In genomic region chr6:14077193-14077853, GRCh38 we compare ENCODE assay signal across 1 cellular context.
TF ChIP-seq lines count a peak whose summit lies in the region.

No MANE protein-coding gene starts in this region.

TF ChIP-seq in GM12878, 131 proteins besides CTCF, POLR2A, EP300 and RAD21 (continued from another document and continues in another):
- TF ChIP-seq, protein P1, sequence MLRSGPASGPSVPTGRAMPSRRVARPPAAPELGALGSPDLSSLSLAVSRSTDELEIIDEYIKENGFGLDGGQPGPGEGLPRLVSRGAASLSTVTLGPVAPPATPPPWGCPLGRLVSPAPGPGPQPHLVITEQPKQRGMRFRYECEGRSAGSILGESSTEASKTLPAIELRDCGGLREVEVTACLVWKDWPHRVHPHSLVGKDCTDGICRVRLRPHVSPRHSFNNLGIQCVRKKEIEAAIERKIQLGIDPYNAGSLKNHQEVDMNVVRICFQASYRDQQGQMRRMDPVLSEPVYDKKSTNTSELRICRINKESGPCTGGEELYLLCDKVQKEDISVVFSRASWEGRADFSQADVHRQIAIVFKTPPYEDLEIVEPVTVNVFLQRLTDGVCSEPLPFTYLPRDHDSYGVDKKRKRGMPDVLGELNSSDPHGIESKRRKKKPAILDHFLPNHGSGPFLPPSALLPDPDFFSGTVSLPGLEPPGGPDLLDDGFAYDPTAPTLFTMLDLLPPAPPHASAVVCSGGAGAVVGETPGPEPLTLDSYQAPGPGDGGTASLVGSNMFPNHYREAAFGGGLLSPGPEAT (IDR thresholded peaks at IDR 0.05; ENCODE audit: low read depth), result no peak
- TF ChIP-seq, protein P2, sequence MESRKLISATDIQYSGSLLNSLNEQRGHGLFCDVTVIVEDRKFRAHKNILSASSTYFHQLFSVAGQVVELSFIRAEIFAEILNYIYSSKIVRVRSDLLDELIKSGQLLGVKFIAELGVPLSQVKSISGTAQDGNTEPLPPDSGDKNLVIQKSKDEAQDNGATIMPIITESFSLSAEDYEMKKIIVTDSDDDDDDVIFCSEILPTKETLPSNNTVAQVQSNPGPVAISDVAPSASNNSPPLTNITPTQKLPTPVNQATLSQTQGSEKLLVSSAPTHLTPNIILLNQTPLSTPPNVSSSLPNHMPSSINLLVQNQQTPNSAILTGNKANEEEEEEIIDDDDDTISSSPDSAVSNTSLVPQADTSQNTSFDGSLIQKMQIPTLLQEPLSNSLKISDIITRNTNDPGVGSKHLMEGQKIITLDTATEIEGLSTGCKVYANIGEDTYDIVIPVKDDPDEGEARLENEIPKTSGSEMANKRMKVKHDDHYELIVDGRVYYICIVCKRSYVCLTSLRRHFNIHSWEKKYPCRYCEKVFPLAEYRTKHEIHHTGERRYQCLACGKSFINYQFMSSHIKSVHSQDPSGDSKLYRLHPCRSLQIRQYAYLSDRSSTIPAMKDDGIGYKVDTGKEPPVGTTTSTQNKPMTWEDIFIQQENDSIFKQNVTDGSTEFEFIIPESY (IDR thresholded peaks at IDR 0.05), result no peak
- TF ChIP-seq, protein P3, sequence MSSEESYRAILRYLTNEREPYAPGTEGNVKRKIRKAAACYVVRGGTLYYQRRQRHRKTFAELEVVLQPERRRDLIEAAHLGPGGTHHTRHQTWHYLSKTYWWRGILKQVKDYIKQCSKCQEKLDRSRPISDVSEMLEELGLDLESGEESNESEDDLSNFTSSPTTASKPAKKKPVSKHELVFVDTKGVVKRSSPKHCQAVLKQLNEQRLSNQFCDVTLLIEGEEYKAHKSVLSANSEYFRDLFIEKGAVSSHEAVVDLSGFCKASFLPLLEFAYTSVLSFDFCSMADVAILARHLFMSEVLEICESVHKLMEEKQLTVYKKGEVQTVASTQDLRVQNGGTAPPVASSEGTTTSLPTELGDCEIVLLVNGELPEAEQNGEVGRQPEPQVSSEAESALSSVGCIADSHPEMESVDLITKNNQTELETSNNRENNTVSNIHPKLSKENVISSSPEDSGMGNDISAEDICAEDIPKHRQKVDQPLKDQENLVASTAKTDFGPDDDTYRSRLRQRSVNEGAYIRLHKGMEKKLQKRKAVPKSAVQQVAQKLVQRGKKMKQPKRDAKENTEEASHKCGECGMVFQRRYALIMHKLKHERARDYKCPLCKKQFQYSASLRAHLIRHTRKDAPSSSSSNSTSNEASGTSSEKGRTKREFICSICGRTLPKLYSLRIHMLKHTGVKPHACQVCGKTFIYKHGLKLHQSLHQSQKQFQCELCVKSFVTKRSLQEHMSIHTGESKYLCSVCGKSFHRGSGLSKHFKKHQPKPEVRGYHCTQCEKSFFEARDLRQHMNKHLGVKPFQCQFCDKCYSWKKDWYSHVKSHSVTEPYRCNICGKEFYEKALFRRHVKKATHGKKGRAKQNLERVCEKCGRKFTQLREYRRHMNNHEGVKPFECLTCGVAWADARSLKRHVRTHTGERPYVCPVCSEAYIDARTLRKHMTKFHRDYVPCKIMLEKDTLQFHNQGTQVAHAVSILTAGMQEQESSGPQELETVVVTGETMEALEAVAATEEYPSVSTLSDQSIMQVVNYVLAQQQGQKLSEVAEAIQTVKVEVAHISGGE (CRISPR knock-in tag; IDR thresholded peaks at IDR 0.05), result no peak
- TF ChIP-seq RUNX3 (IDR thresholded peaks at IDR 0.05; ENCODE audit: low read length) (peak; percentile 54; the same call in 1 of the 2 replicates), SMARCA5 (IDR thresholded peaks at IDR 0.05) (no peak), TARDBP (IDR thresholded peaks at IDR 0.05; ENCODE audit: borderline replicate concordance) (no peak), ZNF622 (IDR thresholded peaks at IDR 0.05) (no peak), SIN3A (IDR thresholded peaks at IDR 0.05; ENCODE audit: low read depth, low read length) (no peak), IRF5 (IDR thresholded peaks at IDR 0.05; ENCODE audit: borderline replicate concordance) (no peak), ZSCAN29 (IDR thresholded peaks at IDR 0.05) (no peak), SREBF1 (IDR thresholded peaks at IDR 0.05; ENCODE audit: low read length) (no peak), USF2 (IDR thresholded peaks at IDR 0.05; ENCODE audit: borderline replicate concordance, low read depth, low read length) (no peak), SKIL (IDR thresholded peaks at IDR 0.05; ENCODE audit: low read depth, poor library complexity, severe bottlenecking) (no peak), TBL1XR1 (IDR thresholded peaks at IDR 0.05; ENCODE audit: low read depth, low read length) (no peak), MYC (IDR thresholded peaks at IDR 0.05; ENCODE audit: insufficient read depth, insufficient read length, insufficient replicate concordance, low read length, severe bottlenecking) (no peak), MXI1 (IDR thresholded peaks at IDR 0.05; ENCODE audit: low read depth, low read length) (no peak), POLR2AphosphoS2 (IDR thresholded peaks at IDR 0.05; ENCODE audit: low read depth, low read length) (no peak), BMI1 (IDR thresholded peaks at IDR 0.05; ENCODE audit: borderline replicate concordance) (no peak), JUND (IDR thresholded peaks at IDR 0.05; ENCODE audit: low read depth, low read length) (no peak), FOXM1 (IDR thresholded peaks at IDR 0.05; ENCODE audit: low read depth, low read length) (no peak), NR2F1 (conservative IDR thresholded peaks at IDR 0.05) (peak; percentile 30; the same call in 1 of the 2 replicates), KLF5 (IDR thresholded peaks at IDR 0.05; ENCODE audit: partially characterized antibody) (no peak), MTA3 (IDR thresholded peaks at IDR 0.05; ENCODE audit: borderline replicate concordance, low read length) (no peak), STAT3 (IDR thresholded peaks at IDR 0.05; ENCODE audit: low read depth, low read length) (no peak), YBX1 (IDR thresholded peaks at IDR 0.05) (no peak), POLR2AphosphoS5 (IDR thresholded peaks at IDR 0.05; ENCODE audit: low read length) (no peak), EGR1 (IDR thresholded peaks at IDR 0.05; ENCODE audit: borderline replicate concordance in 1 of 2, low read depth in 2 of 2, low read length in 2 of 2) (no peak), NRF1 (conservative IDR thresholded peaks at IDR 0.05; ENCODE audit: low read depth, low read length) (no peak), IKZF2 (IDR thresholded peaks at IDR 0.05) (peak in 1 of 2 experiments; percentile 50; a peak in 1 of 4 replicates), DPF2 (IDR thresholded peaks at IDR 0.05) (peak; percentile 42), IRF4 (IDR thresholded peaks at IDR 0.05; ENCODE audit: low read depth, low read length) (no peak), CREB1 (IDR thresholded peaks at IDR 0.05; ENCODE audit: low read depth) (no peak), TCF3 (IDR thresholded peaks at IDR 0.05; ENCODE audit: borderline replicate concordance, insufficient read depth, low read depth, low read length) (no peak), SUZ12 (IDR thresholded peaks at IDR 0.05; ENCODE audit: unreplicated experiment) (no peak), HDAC2 (IDR thresholded peaks at IDR 0.05) (no peak), HDGF (IDR thresholded peaks at IDR 0.05) (no peak), ZNF207 (IDR thresholded peaks at IDR 0.05; ENCODE audit: borderline replicate concordance) (no peak), POU2F2 (IDR thresholded peaks at IDR 0.05; ENCODE audit: borderline replicate concordance, low read depth, low read length) (no peak), ZNF687 (IDR thresholded peaks at IDR 0.05) (peak; percentile 98), TCF7 (IDR thresholded peaks at IDR 0.05; ENCODE audit: borderline replicate concordance) (no peak), BCL11A (IDR thresholded peaks at IDR 0.05; ENCODE audit: low read depth, low read length) (no peak), KDM1A (IDR thresholded peaks at IDR 0.05; ENCODE audit: borderline replicate concordance) (no peak), PML (IDR thresholded peaks at IDR 0.05; ENCODE audit: low read length) (no peak), HDAC6 (IDR thresholded peaks at IDR 0.05; ENCODE audit: unreplicated experiment) (no peak), RCOR1 (conservative IDR thresholded peaks at IDR 0.05; ENCODE audit: low read depth, low read length) (no peak), ZNF24 (IDR thresholded peaks at IDR 0.05) (no peak), ZNF217 (IDR thresholded peaks at IDR 0.05) (no peak)
- TF ChIP-seq, protein P4, sequence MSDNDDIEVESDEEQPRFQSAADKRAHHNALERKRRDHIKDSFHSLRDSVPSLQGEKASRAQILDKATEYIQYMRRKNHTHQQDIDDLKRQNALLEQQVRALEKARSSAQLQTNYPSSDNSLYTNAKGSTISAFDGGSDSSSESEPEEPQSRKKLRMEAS (IDR thresholded peaks at IDR 0.05; ENCODE audit: low read depth, low read length), result no peak
- TF ChIP-seq, protein P5, sequence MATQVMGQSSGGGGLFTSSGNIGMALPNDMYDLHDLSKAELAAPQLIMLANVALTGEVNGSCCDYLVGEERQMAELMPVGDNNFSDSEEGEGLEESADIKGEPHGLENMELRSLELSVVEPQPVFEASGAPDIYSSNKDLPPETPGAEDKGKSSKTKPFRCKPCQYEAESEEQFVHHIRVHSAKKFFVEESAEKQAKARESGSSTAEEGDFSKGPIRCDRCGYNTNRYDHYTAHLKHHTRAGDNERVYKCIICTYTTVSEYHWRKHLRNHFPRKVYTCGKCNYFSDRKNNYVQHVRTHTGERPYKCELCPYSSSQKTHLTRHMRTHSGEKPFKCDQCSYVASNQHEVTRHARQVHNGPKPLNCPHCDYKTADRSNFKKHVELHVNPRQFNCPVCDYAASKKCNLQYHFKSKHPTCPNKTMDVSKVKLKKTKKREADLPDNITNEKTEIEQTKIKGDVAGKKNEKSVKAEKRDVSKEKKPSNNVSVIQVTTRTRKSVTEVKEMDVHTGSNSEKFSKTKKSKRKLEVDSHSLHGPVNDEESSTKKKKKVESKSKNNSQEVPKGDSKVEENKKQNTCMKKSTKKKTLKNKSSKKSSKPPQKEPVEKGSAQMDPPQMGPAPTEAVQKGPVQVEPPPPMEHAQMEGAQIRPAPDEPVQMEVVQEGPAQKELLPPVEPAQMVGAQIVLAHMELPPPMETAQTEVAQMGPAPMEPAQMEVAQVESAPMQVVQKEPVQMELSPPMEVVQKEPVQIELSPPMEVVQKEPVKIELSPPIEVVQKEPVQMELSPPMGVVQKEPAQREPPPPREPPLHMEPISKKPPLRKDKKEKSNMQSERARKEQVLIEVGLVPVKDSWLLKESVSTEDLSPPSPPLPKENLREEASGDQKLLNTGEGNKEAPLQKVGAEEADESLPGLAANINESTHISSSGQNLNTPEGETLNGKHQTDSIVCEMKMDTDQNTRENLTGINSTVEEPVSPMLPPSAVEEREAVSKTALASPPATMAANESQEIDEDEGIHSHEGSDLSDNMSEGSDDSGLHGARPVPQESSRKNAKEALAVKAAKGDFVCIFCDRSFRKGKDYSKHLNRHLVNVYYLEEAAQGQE (IDR thresholded peaks at IDR 0.05; ENCODE audit: low read depth, low read length), result no peak
